ENCODE assay signal across 1 cellular context in the genomic region with DNA sequence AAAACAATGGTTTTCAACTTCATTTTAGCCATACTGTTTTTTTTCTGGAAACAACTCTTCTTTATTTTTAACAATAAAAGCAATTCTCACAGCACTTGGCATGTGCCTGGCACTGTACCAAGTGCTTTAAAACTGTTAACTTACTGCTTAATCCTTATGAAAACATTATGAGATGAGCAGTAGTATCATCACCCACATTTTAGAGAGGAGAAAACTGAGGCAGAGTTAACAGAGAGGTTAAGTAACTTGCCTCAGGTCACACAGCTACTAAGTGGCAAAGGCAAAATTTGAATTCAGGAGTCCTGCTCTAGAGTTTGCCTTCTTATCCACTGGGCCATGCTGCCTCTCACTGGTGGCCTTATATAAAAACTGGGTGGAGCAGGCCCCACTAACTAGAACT.
TF ChIP-seq lines count a peak whose summit lies in the region.

No MANE protein-coding gene starts in this region.

TF ChIP-seq in endothelial cell of umbilical vein, 7 proteins besides CTCF, POLR2A, EP300 and RAD21 (continued from another document):
- TF ChIP-seq, protein P1, sequence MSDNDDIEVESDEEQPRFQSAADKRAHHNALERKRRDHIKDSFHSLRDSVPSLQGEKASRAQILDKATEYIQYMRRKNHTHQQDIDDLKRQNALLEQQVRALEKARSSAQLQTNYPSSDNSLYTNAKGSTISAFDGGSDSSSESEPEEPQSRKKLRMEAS (IDR thresholded peaks at IDR 0.05; ENCODE audit: insufficient read depth, insufficient read length) = no peak
- TF ChIP-seq FOS (IDR thresholded peaks at IDR 0.05; ENCODE audit: borderline replicate concordance, insufficient read depth, low read length) (no peak), MYC (IDR thresholded peaks at IDR 0.05; ENCODE audit: low read depth, low read length) (no peak), JUN (IDR thresholded peaks at IDR 0.05; ENCODE audit: borderline replicate concordance, insufficient read depth, insufficient read length, low read depth) (no peak), EZH2 (IDR thresholded peaks at IDR 0.05; ENCODE audit: borderline replicate concordance, low read depth, low read length, severe bottlenecking) (no peak)
